ENCODE assay signal across 32 cellular contexts in the genomic region with DNA sequence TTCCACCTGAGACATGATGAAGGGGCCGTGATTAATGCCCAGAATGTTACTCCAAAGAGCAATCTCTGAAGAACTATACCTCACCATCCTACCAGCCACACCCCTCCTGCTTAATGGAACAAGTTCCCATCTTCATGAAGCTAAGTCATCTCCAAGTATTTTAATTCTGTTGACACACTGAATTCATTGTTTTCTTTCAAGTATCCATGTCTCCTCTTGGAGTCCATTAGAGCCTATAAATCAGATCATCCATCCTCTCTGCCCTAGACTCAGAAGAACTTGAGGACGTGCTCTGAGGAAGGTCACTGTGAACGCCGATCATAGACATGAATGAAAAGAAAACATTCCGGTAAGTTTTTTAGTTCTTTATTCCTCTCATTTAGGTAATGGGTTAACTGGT.
"Had no signal": no experiment of that assay in that cellular context is flagged by ENCODE, and none has a peak within 500 bp of the region (broad histone marks: within the 10 kb centered on the region; RNA-seq: fewer than 3 reads in every experiment).

No MANE protein-coding gene starts in this region.

- H3K27me3 Mint-ChIP-seq: activated B cell treated with CpG ODN at 0.5 μM for 24 hours; activated CD4-positive, alpha-beta memory T cell treated with anti-CD3 and anti-CD28 coated beads, Interleukin-2, amount 10 ng/mL, durations not matched to agents 7 days and 5 days; activated CD8-positive, alpha-beta memory T cell treated with anti-CD3 and anti-CD28 coated beads, Interleukin-2, amount 10 ng/mL, durations not matched to agents 7 days and 5 days; activated naive CD8-positive, alpha-beta T cell treated with anti-CD3 and anti-CD28 coated beads for 36 hours; T-cell; T-helper 17 cell had no signal

- H3K27ac Mint-ChIP-seq: activated B cell treated with CpG ODN at 0.5 μM for 24 hours; activated CD4-positive, alpha-beta memory T cell treated with anti-CD3 and anti-CD28 coated beads, Interleukin-2, amount 10 ng/mL, durations not matched to agents 7 days and 5 days; activated CD8-positive, alpha-beta memory T cell treated with anti-CD3 and anti-CD28 coated beads, Interleukin-2, amount 10 ng/mL, durations not matched to agents 7 days and 5 days; activated naive CD8-positive, alpha-beta T cell treated with anti-CD3 and anti-CD28 coated beads for 36 hours; T-cell; T-helper 17 cell had no signal

- ATAC-seq: activated CD8-positive, alpha-beta memory T cell treated with anti-CD3 and anti-CD28 coated beads, Interleukin-2, amount 10 ng/mL, durations not matched to agents 7 days and 5 days; PC-3; SK-N-SH treated with all-trans-retinoic acid at 6 μM for 48 hours; T-cell; T-helper 17 cell had no signal

- H3K4me3 Mint-ChIP-seq: activated B cell treated with CpG ODN at 0.5 μM for 24 hours; activated CD4-positive, alpha-beta memory T cell treated with anti-CD3 and anti-CD28 coated beads, Interleukin-2, amount 10 ng/mL, durations not matched to agents 7 days and 5 days; activated CD8-positive, alpha-beta memory T cell treated with anti-CD3 and anti-CD28 coated beads, Interleukin-2, amount 10 ng/mL, durations not matched to agents 7 days and 5 days; activated naive CD8-positive, alpha-beta T cell treated with anti-CD3 and anti-CD28 coated beads for 36 hours; T-cell; T-helper 17 cell had no signal

- H3K9me3 Mint-ChIP-seq: activated B cell treated with CpG ODN at 0.5 μM for 24 hours; activated CD4-positive, alpha-beta memory T cell treated with anti-CD3 and anti-CD28 coated beads, Interleukin-2, amount 10 ng/mL, durations not matched to agents 7 days and 5 days; activated naive CD8-positive, alpha-beta T cell treated with anti-CD3 and anti-CD28 coated beads for 36 hours; T-cell had no signal

- DNase-seq: activated B cell treated with CpG ODN at 0.5 μM for 24 hours; activated CD4-positive, alpha-beta memory T cell treated with anti-CD3 and anti-CD28 coated beads, Interleukin-2, amount 10 ng/mL, durations not matched to agents 7 days and 5 days; activated CD4-positive, alpha-beta T cell treated with anti-CD3 and anti-CD28 coated beads for 48 hours; activated CD4-positive, CD25-positive, alpha-beta regulatory T cell treated with anti-CD3 and anti-CD28 coated beads, Interleukin-2, amount 50 U/mL, for 72 hours; activated CD8-positive, alpha-beta memory T cell treated with anti-CD3 and anti-CD28 coated beads for 24 hours; activated CD8-positive, alpha-beta memory T cell treated with anti-CD3 and anti-CD28 coated beads, Interleukin-2, amount 10 ng/mL, durations not matched to agents 7 days and 5 days; activated CD8-positive, alpha-beta memory T cell treated with anti-CD3 and anti-CD28 coated beads, Interleukin-2, amount 50 U/mL, for 48 hours; activated effector memory CD4-positive, alpha-beta T cell treated with Interleukin-2 at 50 U/mL for 16 hours; activated naive CD4-positive, alpha-beta T cell treated with anti-CD3 and anti-CD28 coated beads, Interleukin-2, amount 50 U/mL, for 16 hours; activated naive CD8-positive, alpha-beta T cell treated with anti-CD3 and anti-CD28 coated beads for 36 hours; activated T-cell treated with anti-CD3 and anti-CD28 coated beads, Interleukin-2, amount 50 U/mL, for 48 hours; amniotic stem cell; aorta; brain microvascular endothelial cell; central memory CD4-positive, alpha-beta T cell; Kasumi-1; KG1; MG63; NCI-H1048; NCI-H1105 treated with DMSO at 0.1 percent for 48 hours; NCI-H1436; NCI-H1694 treated with DMSO at 0.1 percent for 48 hours; NCI-H2081; NCI-H345; NCI-H524 treated with DMSO at 0.1 percent for 48 hours; PC-3; Peyer's patch; RPMI8226; SHP77 treated with DMSO at 0.1 percent for 48 hours; T-cell; T-helper 17 cell had no signal

- H3K4me1 Mint-ChIP-seq: activated B cell treated with CpG ODN at 0.5 μM for 24 hours; activated CD4-positive, alpha-beta memory T cell treated with anti-CD3 and anti-CD28 coated beads, Interleukin-2, amount 10 ng/mL, durations not matched to agents 7 days and 5 days; activated CD8-positive, alpha-beta memory T cell treated with anti-CD3 and anti-CD28 coated beads, Interleukin-2, amount 10 ng/mL, durations not matched to agents 7 days and 5 days; T-cell had no signal
